ENCODE assay signal across 21 cellular contexts in genomic region chr14:53814371-53814770, GRCh38.
"Had no signal": no experiment of that assay in that cellular context is flagged by ENCODE, and none has a peak within 500 bp of the region (broad histone marks: within the 10 kb centered on the region; RNA-seq: fewer than 3 reads in every experiment).

No MANE protein-coding gene starts in this region.

- DNase-seq: activated B cell treated with CpG ODN at 0.5 μM for 24 hours; activated CD4-positive, alpha-beta T cell treated with anti-CD3 and anti-CD28 coated beads for 48 hours; activated CD8-positive, alpha-beta memory T cell treated with anti-CD3 and anti-CD28 coated beads, Interleukin-2, amount 50 U/mL, for 48 hours; activated gamma-delta T cell treated with Interleukin-2 at 50 U/mL for 16 hours; activated naive CD8-positive, alpha-beta T cell treated with anti-CD3 and anti-CD28 coated beads for 36 hours; activated T-cell treated with anti-CD3 and anti-CD28 coated beads, Interleukin-2, amount 50 U/mL, for 72 hours; brain microvascular endothelial cell; effector memory CD4-positive, alpha-beta T cell; foreskin keratinocyte; glutamatergic neuron; hypothalamus; kidney; mesenchymal stem cell; occipital lobe; T-helper 17 cell; upper lobe of left lung had no signal

- H3K4me1 ChIP-seq: foreskin keratinocyte, right atrium auricular region, upper lobe of left lung had no signal

- H3K9me3 ChIP-seq: right atrium auricular region, suprapubic skin, upper lobe of left lung had no signal

- H3K27ac ChIP-seq: brain microvascular endothelial cell, epithelial cell of prostate, foreskin keratinocyte, right atrium auricular region, suprapubic skin, upper lobe of left lung had no signal

- H3K4me3 ChIP-seq: right atrium auricular region, smooth muscle cell, suprapubic skin, upper lobe of left lung had no signal

- H3K27me3 ChIP-seq: brain microvascular endothelial cell, right atrium auricular region, suprapubic skin, upper lobe of left lung had no signal

- ATAC-seq: activated T-cell treated with anti-CD3 and anti-CD28 coated beads, Interleukin-2, amount 50 U/mL, for 72 hours; foreskin keratinocyte; natural killer cell treated with Interleukin-12 subunit alpha and Interleukin-12 subunit beta and Interleukin-15 and Interleukin-18, amount 100 ng/mL, for 72 hours; T-helper 17 cell had no signal

- H3K4me2 ChIP-seq: smooth muscle cell had no signal

- H3K36me3 ChIP-seq: brain microvascular endothelial cell, right atrium auricular region, suprapubic skin, upper lobe of left lung had no signal
